Comparison of ENCODE assay signal across 13 cellular contexts in the genomic region with DNA sequence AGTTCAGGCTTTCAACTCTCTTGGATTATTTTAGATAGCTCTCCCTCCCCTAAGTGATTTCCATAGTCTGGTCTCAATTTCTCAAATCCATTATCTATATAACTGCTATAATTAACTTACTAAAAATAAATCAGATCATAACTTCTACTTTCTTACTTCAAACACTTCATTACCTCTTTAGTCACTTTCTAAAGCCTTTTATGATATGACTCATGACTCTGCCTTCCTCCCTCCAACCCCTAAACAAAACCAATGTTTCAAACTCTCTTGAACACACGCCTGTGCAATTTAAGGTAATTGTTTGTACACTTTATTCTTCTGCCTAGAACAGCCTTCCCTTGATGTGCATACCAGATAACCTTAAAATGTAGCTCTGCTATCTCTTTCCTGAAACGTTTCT.
A peak's percentile ranks its signal among the peaks of the same experiment; 100 is the strongest.
DNase-seq lines count a peak whose midpoint lies in the region; ATAC-seq, FAIRE-seq and TF ChIP-seq lines count a peak whose summit lies in the region.
"Had no signal": no experiment of that assay in that cellular context is flagged by ENCODE, and none has a peak within 500 bp of the region (broad histone marks: within the 10 kb centered on the region; RNA-seq: fewer than 3 reads in every experiment).

No MANE protein-coding gene starts in this region.

- H3K4ac ChIP-seq in H9 (ENCODE audit: low read depth, low read length), result no peak overlapping the region

- DNase-seq in GM13976 (ENCODE audit: low spot score) (peak; percentile 1), GM12878 (ENCODE audit: low read depth, low spot score) (no peak), NCI-H510A (lab: John Stamatoyannopoulos, UW) (no peak), NCI-H524 treated with DMSO at 0.1 percent for 48 hours (lab: John Stamatoyannopoulos, UW) (no peak), H9 (no peak)
- DNase-seq: NK-92 treated with Interleukin-12 subunit alpha and Interleukin-12 subunit beta, amount 100 ng/mL, for 24 hours; uterus had no signal

- H4K5ac ChIP-seq in H9 (ENCODE audit: insufficient read length, low read depth, low read length), result no peak overlapping the region

- no peak for TF ChIP-seq RAD21 in GM12878 (IDR thresholded peaks at IDR 0.05; ENCODE audit: insufficient read depth, low read depth, low read length)

- SMC1A ChIA-PET in GM12878 (lab: Charles Lee; ENCODE audit: uncharacterized antibody, unreplicated experiment), result interaction anchor here (0.9 kb wide), 1 partner anchor 18 kb away, joined by 3 read pairs; no protein-coding TSS in a partner anchor

- no peaks in the 10 kb centered on the region for H4K20me1 ChIP-seq in GM12878 (ENCODE audit: control insufficient read depth, insufficient read depth)
- H4K20me1 ChIP-seq in H9 (ENCODE audit: control insufficient read depth, insufficient read depth, insufficient read length), result no peaks in the 10 kb centered on the region

- no peaks in the 10 kb centered on the region for H3K4me1 Mint-ChIP-seq in H9

- peaks cover 0 to 15% of the 10 kb centered on the region in 2 experiments; a peak in 3 of 4 replicates for H3K36me3 ChIP-seq in GM12878 (ENCODE audit: control insufficient read depth in 2 of 2, insufficient read depth in 2 of 2, low read length in 1 of 2)
- H3K36me3 ChIP-seq: uterus had no signal

- H3K27ac ChIP-seq in GM12878 (ENCODE audit: control insufficient read depth, insufficient read depth) (no peak overlapping the region), H9 (ENCODE audit: insufficient read length, low read depth, low read length) (no peak overlapping the region)
- H3K27ac ChIP-seq: coronary artery, KMS-11, uterus had no signal

- H2BK20ac ChIP-seq in H9 (ENCODE audit: low read depth, low read length, poor library complexity, severe bottlenecking), result no peak overlapping the region

- H3K9ac ChIP-seq in GM12878 (ENCODE audit: control insufficient read depth, insufficient read depth, low read length) (no peak overlapping the region), H9 (ENCODE audit: extremely low read depth, insufficient read length, low read length) (no peak overlapping the region)
- H3K9ac ChIP-seq: KMS-11 had no signal

- H4K91ac ChIP-seq in H9 (ENCODE audit: insufficient read length, low read depth, low read length), result no peak overlapping the region

- H3K36me3 Mint-ChIP-seq in H9 (ENCODE audit: insufficient read depth in 1 of 3, low read depth in 3 of 3), result peaks cover 0 to 7% (median 3%) of the 10 kb centered on the region in 3 experiments; a peak in 1 of 7 replicates

- POLR2A ChIA-PET in GM12878 (lab: Charles Lee), result no interaction called here

- H3K79me2 ChIP-seq in GM12878 (ENCODE audit: control insufficient read depth, insufficient read depth, low read length) (no peaks in the 10 kb centered on the region), H9 (ENCODE audit: insufficient read depth, low read length) (no peaks in the 10 kb centered on the region)

- no peak overlapping the region for H3K56ac ChIP-seq in H9 (ENCODE audit: insufficient read length, low read depth, low read length)

- CTCF ChIA-PET in GM12878 (lab: Yijun Ruan, JAX), result interaction anchor here (0.7 kb wide), 1 partner anchor 22 kb away, joined by 3 read pairs; no protein-coding TSS in a partner anchor

- H3K4me2 ChIP-seq in GM12878 (ENCODE audit: control insufficient read depth, insufficient read depth) (no peak overlapping the region), H9 (ENCODE audit: insufficient read depth, insufficient read length, low read length) (no peak overlapping the region)
- H3K4me2 ChIP-seq: KMS-11 had no signal

- no peak overlapping the region for H3K4me3 Mint-ChIP-seq in H9

- no peak overlapping the region for H3K23ac ChIP-seq in H9 (ENCODE audit: insufficient read length, low read depth, low read length)

- no peak overlapping the region for H3T11ph ChIP-seq in H9 (ENCODE audit: low read length)

- H3K4me3 ChIP-seq in GM12878, result no peak overlapping the region
- H3K4me3 ChIP-seq: coronary artery, uterus had no signal

- H2BK120ac ChIP-seq in H9 (ENCODE audit: low read depth, low read length, poor library complexity, severe bottlenecking), result no peak overlapping the region

- RAD21 ChIA-PET in GM12878 (lab: Charles Lee; ENCODE audit: unreplicated experiment), result no interaction called here

- H3K27me3 ChIP-seq in GM12878 (replicated peaks in 1 of 2; ENCODE audit: control insufficient read depth in 2 of 2, insufficient read depth in 2 of 2, low read length in 1 of 2) (no peaks in the 10 kb centered on the region), H9 (ENCODE audit: insufficient read depth, low read length) (no peaks in the 10 kb centered on the region)
- H3K27me3 ChIP-seq: uterus had no signal

- intact Hi-C loops in GM12878 (cut with micrococcal nuclease; ENCODE audit: unreplicated experiment), result no loop called here

- no peaks in the 10 kb centered on the region for H3K9me3 Mint-ChIP-seq in H9

- TF ChIP-seq POLR2A in GM12878 (IDR thresholded peaks at IDR 0.05; ENCODE audit: low read depth, low read length), result no peak

- no peaks in the 10 kb centered on the region for H3K23me2 ChIP-seq in H9 (ENCODE audit: insufficient read length, low read depth, low read length, poor library complexity, severe bottlenecking)

- H2BK12ac ChIP-seq in H9 (ENCODE audit: insufficient read length, low read depth, low read length), result no peak overlapping the region

- H4K8ac ChIP-seq in H9 (replicated peaks; ENCODE audit: insufficient read length, low read depth, low read length), result no peak overlapping the region

- H3K27me3 Mint-ChIP-seq in H9 (ENCODE audit: low read depth), result no peaks in the 10 kb centered on the region
- H3K27me3 Mint-ChIP-seq: progenitor cell of endocrine pancreas had no signal

- peak; percentile 84 for FAIRE-seq in GM12878 (lab: Jason Lieb, UNC)

- ATAC-seq in GM19351 (IDR thresholded peaks at IDR 0.05; ENCODE audit: unreplicated experiment) (peak; percentile 92), HG03442 (IDR thresholded peaks at IDR 0.05; ENCODE audit: unreplicated experiment) (peak; percentile 72), GM12878 (peak; percentile 84), HG03342 (IDR thresholded peaks at IDR 0.05; ENCODE audit: unreplicated experiment) (no peak)

- no peaks in the 10 kb centered on the region for H3K79me1 ChIP-seq in H9 (ENCODE audit: insufficient read depth, low read depth, low read length, poor library complexity, severe bottlenecking)

- TF ChIP-seq CTCF in GM13976 (IDR thresholded peaks at IDR 0.05; ENCODE audit: borderline replicate concordance, control extremely low read depth, extremely low read depth, insufficient read depth, missing control alignments) (no peak), GM12878 (IDR thresholded peaks at IDR 0.05 in 2 of 3, conservative IDR thresholded peaks at IDR 0.05 in 1 of 3; ENCODE audit: control insufficient read depth in 2 of 3, extremely low read depth in 1 of 3, insufficient read depth in 1 of 3, low read depth in 3 of 3, low read length in 3 of 3) (no peak), H9 (conservative IDR thresholded peaks at IDR 0.05) (no peak)

- in situ Hi-C loops in GM13976 (cut with MboI; ENCODE audit: low sequenced_read_pairs, unreplicated experiment) (no loop called here), GM12878 (cut with MboI) (no loop called here)

- TF ChIP-seq EP300 in GM12878 (IDR thresholded peaks at IDR 0.05; ENCODE audit: borderline replicate concordance in 1 of 2, control insufficient read depth in 1 of 2, low read depth in 2 of 2, low read length in 2 of 2), result no peak

- H3K4me1 ChIP-seq in GM12878 (ENCODE audit: control insufficient read depth, insufficient read depth, low read length), result peaks cover 5% of the 10 kb centered on the region; the same call in 1 of the 2 replicates
- no peaks in the 10 kb centered on the region for H3K4me1 ChIP-seq in H9 (ENCODE audit: insufficient read depth, low read length)
- H3K4me1 ChIP-seq: uterus had no signal

- no TSS peak for BruUV-seq in GM12878 (replicated peaks; lab: Mats Ljungman, UMichigan)

- H3K9me3 ChIP-seq in GM12878 (replicated peaks; ENCODE audit: control insufficient read depth, insufficient read depth, low read length) (no peaks in the 10 kb centered on the region), H9 (ENCODE audit: control insufficient read depth, low read depth, low read length) (no peaks in the 10 kb centered on the region)
- H3K9me3 ChIP-seq: uterus had no signal

- H2AK5ac ChIP-seq in H9 (ENCODE audit: insufficient read length, low read length), result no peak overlapping the region

- no peak overlapping the region for H3K27ac Mint-ChIP-seq in H9
- H3K27ac Mint-ChIP-seq: progenitor cell of endocrine pancreas had no signal

- no peak overlapping the region for H2BK5ac ChIP-seq in H9 (ENCODE audit: insufficient read length, low read length)

- no peak overlapping the region for H2AFZ ChIP-seq in GM12878 (ENCODE audit: control insufficient read depth, low read depth, low read length)
- H2AFZ ChIP-seq in H9 (ENCODE audit: low read length), result no peak overlapping the region

- H3K14ac ChIP-seq in H9 (ENCODE audit: insufficient read depth, low read length), result no peak overlapping the region

- H3K18ac ChIP-seq in H9 (ENCODE audit: insufficient read length, low read depth, low read length), result no peak overlapping the region

- no peak overlapping the region for H2BK15ac ChIP-seq in H9 (ENCODE audit: low read depth, low read length)

- 71% methylated on average over 2 of the region's 2 CpGs for WGBS in GM12878 (ENCODE audit: insufficient coverage, insufficient replicate concordance, low lambda C conversion rate, missing lambda C conversion rate)
- no CpG with 5 or more reads among the region's 2 CpGs for WGBS in H9 (ENCODE audit: extremely low coverage, insufficient read length, low lambda C conversion rate)

TF ChIP-seq in GM12878, 131 proteins besides CTCF, POLR2A, EP300 and RAD21 (continues in another document):
- TF ChIP-seq TCF3 (IDR thresholded peaks at IDR 0.05; ENCODE audit: borderline replicate concordance, insufficient read depth, low read depth, low read length) (no peak), CBX3 (IDR thresholded peaks at IDR 0.05; ENCODE audit: borderline replicate concordance, low read depth) (no peak), STAT1 (conservative IDR thresholded peaks at IDR 0.05) (no peak), POLR2AphosphoS5 (IDR thresholded peaks at IDR 0.05; ENCODE audit: low read length) (no peak), RUNX3 (IDR thresholded peaks at IDR 0.05; ENCODE audit: low read length) (peak; percentile 18; the same call in 1 of the 2 replicates)
